Comparison of ENCODE assay signal across 9 cellular contexts in the genomic region with DNA sequence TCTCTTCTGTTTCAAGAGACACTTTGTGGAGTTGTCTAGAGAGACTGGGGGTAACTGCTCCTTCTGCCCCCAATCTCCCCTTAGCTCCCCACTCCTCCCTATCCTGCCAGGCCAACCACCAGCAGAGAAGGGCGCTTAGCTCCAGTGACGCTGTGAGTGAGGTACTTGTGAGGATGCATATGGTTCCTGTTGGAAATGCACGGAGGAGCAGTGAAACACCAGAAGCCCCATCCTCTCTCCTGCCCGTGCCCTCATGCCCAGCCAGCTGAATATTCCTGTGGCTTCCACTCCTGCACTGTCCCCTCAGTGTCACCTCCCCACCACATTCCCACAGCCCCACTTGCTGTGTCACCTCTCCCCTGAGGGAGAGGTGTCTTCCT. TPM values are rescaled to one million over a fixed set of nuclear protein-coding genes. Genes with fewer than 3 reads are reported as not detected.
DNase-seq lines count a peak whose midpoint lies in the region; ATAC-seq and TF ChIP-seq lines count a peak whose summit lies in the region.
"Had no signal": no experiment of that assay in that cellular context is flagged by ENCODE, and none has a peak within 500 bp of the region (broad histone marks: within the 10 kb centered on the region; RNA-seq: fewer than 3 reads in every experiment).

No MANE protein-coding gene starts in this region.

- no peaks in the 10 kb centered on the region for H3K9me3 ChIP-seq in BLaER1 treated with 17β-estradiol and CSF1 and Interleukin-3, amounts not matched to agents 10 nM and 100 nM (replicated peaks in 1 of 11)
- H3K9me3 ChIP-seq in T-helper 17 cell (ENCODE audit: control insufficient read depth, low read length, poor library complexity, severe bottlenecking) (no peaks in the 10 kb centered on the region), WERI-Rb-1 (ENCODE audit: severe bottlenecking) (no peaks in the 10 kb centered on the region)

- H3K4me1 Mint-ChIP-seq in T-helper 17 cell (peaks cover 33% of the 10 kb centered on the region), memory B cell (peaks cover 62% of the 10 kb centered on the region)

- TF ChIP-seq CTCF in WERI-Rb-1 (IDR thresholded peaks at IDR 0.05; ENCODE audit: low read depth, low read length) (no peak), foreskin fibroblast (IDR thresholded peaks at IDR 0.05; ENCODE audit: low read depth, low read length) (no peak)

- no peaks in the 10 kb centered on the region for H4K20me1 ChIP-seq in BLaER1 treated with 17β-estradiol and CSF1 and Interleukin-3, amounts not matched to agents 10 nM and 100 nM

- H3K36me3 Mint-ChIP-seq in T-helper 17 cell (ENCODE audit: low read depth) (no peaks in the 10 kb centered on the region), memory B cell (peaks cover 2% of the 10 kb centered on the region)

- H3K27me3 ChIP-seq in BLaER1 treated with 17β-estradiol and CSF1 and Interleukin-3, amounts not matched to agents 10 nM and 100 nM, result no peaks in the 10 kb centered on the region
- peaks cover 61% of the 10 kb centered on the region for H3K27me3 ChIP-seq in WERI-Rb-1 (ENCODE audit: insufficient read depth, low read depth, severe bottlenecking)

- peak overlapping the region in 9 of 11 experiments; percentile 53 to 83 (median 80); a peak in 17 of 22 replicates for H3K9ac ChIP-seq in BLaER1 treated with 17β-estradiol and CSF1 and Interleukin-3, amounts not matched to agents 10 nM and 100 nM

- H3K4me2 ChIP-seq in BLaER1 treated with 17β-estradiol and CSF1 and Interleukin-3, amounts not matched to agents 10 nM and 100 nM, result peak overlapping the region; percentile 64 to 84 (median 81)

- peak overlapping the region; percentile 65 for H3K4me3 Mint-ChIP-seq in T-helper 17 cell
- peak overlapping the region; percentile 52 for H3K4me3 Mint-ChIP-seq in memory B cell

- no peaks in the 10 kb centered on the region for H3K9me3 Mint-ChIP-seq in memory B cell

- H3K27me3 Mint-ChIP-seq in T-helper 17 cell (peaks cover 61% of the 10 kb centered on the region), memory B cell (no peaks in the 10 kb centered on the region)

- no peak overlapping the region for H3K27ac Mint-ChIP-seq in T-helper 17 cell
- H3K27ac Mint-ChIP-seq in memory B cell, result peak overlapping the region; percentile 82

- peak overlapping the region in 10 of 11 experiments; percentile 47 to 98 (median 93); a peak in 21 of 22 replicates for H3K27ac ChIP-seq in BLaER1 treated with 17β-estradiol and CSF1 and Interleukin-3, amounts not matched to agents 10 nM and 100 nM
- no peak overlapping the region for H3K27ac ChIP-seq in WERI-Rb-1

- peak overlapping the region in 5 of 10 experiments; percentile 10 to 42 (median 32); a peak in 4 of 20 replicates for H3K4me3 ChIP-seq in BLaER1 treated with 17β-estradiol and CSF1 and Interleukin-3, amounts not matched to agents 10 nM and 100 nM
- no peak overlapping the region for H3K4me3 ChIP-seq in WERI-Rb-1 (ENCODE audit: low read depth, low read length)
- no peak overlapping the region for H3K4me3 ChIP-seq in foreskin fibroblast (ENCODE audit: low read depth in 1 of 2, low read length in 2 of 2)

- ATAC-seq in GM21529 (IDR thresholded peaks at IDR 0.05; ENCODE audit: unreplicated experiment) (peak; percentile 1), T-helper 17 cell (no peak), memory B cell (ENCODE audit: low read depth) (no peak)

- peaks cover 0 to under 1% (median 0%) of the 10 kb centered on the region in 11 experiments; a peak in 1 of 22 replicates for H3K36me3 ChIP-seq in BLaER1 treated with 17β-estradiol and CSF1 and Interleukin-3, amounts not matched to agents 10 nM and 100 nM
- no peaks in the 10 kb centered on the region for H3K36me3 ChIP-seq in WERI-Rb-1

- H3K4me1 ChIP-seq in BLaER1 treated with 17β-estradiol and CSF1 and Interleukin-3, amounts not matched to agents 10 nM and 100 nM, result peaks cover 88 to 100% (median 98%) of the 10 kb centered on the region in 10 experiments

- DNase-seq in T-helper 17 cell, result no peak
- no peak for DNase-seq in memory B cell (ENCODE audit: low spot score in 2 of 2)
- no peak for DNase-seq in WERI-Rb-1
- no peak for DNase-seq in NCI-H748 (lab: John Stamatoyannopoulos, UW; ENCODE audit: unreplicated experiment)
- no peak for DNase-seq in foreskin fibroblast
- no peak for DNase-seq in NCI-H187 treated with DMSO at 0.1 percent for 48 hours (lab: John Stamatoyannopoulos, UW)
- DNase-seq: NCI-H345 had no signal

RNA-seq across cellular contexts. Expression of gene NT5E, which starts 11.9 kb away (rescaled TPM):
- total RNA-seq in T-helper 17 cell, result 1 to 10 TPM; 1.5 to 5.1 TPM
